Comparison of ENCODE assay signal across 8 cellular contexts in the genomic region with DNA sequence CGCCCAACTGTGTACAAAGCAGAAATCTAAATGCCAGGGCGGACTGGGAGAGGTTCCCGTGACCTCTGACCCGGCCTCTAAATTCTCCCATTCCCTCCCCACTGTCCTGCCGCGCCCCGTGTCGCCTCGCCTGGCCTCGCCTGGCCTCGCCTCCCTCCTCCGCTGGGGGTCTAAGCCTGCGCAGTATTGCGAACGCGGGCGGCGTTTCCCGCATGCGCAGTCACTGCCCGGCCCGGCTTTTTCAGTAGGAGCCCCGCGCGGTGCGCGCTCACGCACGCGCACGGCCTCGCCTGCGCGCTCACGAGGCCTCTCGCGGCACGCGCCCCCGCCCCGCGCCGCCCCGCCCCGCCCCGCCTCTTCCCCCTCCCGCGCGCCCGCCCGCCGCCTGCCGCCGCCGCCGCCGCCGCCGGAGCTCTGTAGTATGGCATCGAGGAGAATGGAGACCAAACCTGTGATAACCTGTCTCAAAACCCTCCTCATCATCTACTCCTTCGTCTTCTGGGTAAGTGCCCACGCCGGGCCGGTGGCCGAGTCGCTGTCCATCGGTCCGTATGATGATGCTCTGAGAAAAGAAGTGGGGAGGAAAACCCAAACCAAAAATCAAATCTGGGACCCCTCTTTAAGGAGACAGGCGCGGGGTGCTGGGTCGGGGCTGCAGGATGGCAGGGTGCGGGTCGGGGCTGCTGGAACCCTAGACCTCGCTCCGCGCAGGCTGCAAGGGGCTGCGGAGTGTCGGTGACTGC. TPM values are rescaled to one million over a fixed set of nuclear protein-coding genes. Genes with fewer than 3 reads are reported as not detected.
DNase-seq lines count a peak whose midpoint lies in the region; ATAC-seq and TF ChIP-seq lines count a peak whose summit lies in the region.

Gene TSPAN7 (plus strand): TSS at position 417 of the 743 bp plus-strand sequence. CDS start 5 bp downstream, at position 422.

- H3K4me1 ChIP-seq in CD4-positive, CD25-positive, alpha-beta regulatory T cell (ENCODE audit: control insufficient read depth, insufficient read depth, low read length, poor library complexity, severe bottlenecking), result peaks cover 8% of the 10 kb centered on the region
- peaks cover 11% of the 10 kb centered on the region for H3K4me1 ChIP-seq in Loucy (ENCODE audit: insufficient read depth, low read length, poor library complexity, severe bottlenecking)
- peaks cover 0 to 3% of the 10 kb centered on the region in 2 experiments; a peak in 1 of 4 replicates for H3K4me1 ChIP-seq in SK-N-SH (ENCODE audit: control insufficient read depth in 1 of 2, insufficient read depth in 2 of 2, low read depth in 1 of 2, low read length in 1 of 2)
- H3K4me1 ChIP-seq in osteoblast (ENCODE audit: insufficient read depth, low read length), result peaks cover 3% of the 10 kb centered on the region

- ATAC-seq in CD4-positive, CD25-positive, alpha-beta regulatory T cell (ENCODE audit: low read depth in 2 of 2), result peak; percentile 73 to 74
- peak; percentile 85 for ATAC-seq in GM21526 (IDR thresholded peaks at IDR 0.05; ENCODE audit: low FRiP score, unreplicated experiment)

- H3K27ac ChIP-seq in CD4-positive, CD25-positive, alpha-beta regulatory T cell (ENCODE audit: insufficient read depth, low read length, poor library complexity, severe bottlenecking), result no peak within 1 kb of the TSS
- H3K27ac ChIP-seq in SK-N-SH (ENCODE audit: low read depth in 2 of 2, low read length in 1 of 2) (peak within 1 kb of the TSS in 1 of 2 experiments; percentile 22; a peak in 1 of 4 replicates), osteoblast (ENCODE audit: low read depth, low read length) (no peak within 1 kb of the TSS), substantia nigra (ENCODE audit: low read depth, low read length, poor library complexity, severe bottlenecking) (peak within 1 kb of the TSS; percentile 40)

- intact Hi-C loops in head of caudate nucleus (cut with DNase I), result no loop called here

- H3K79me2 ChIP-seq in Loucy (ENCODE audit: insufficient read depth, low read length) (peaks cover 57% of the 10 kb centered on the region), SK-N-SH (ENCODE audit: insufficient read depth) (no peaks in the 10 kb centered on the region), osteoblast (ENCODE audit: insufficient read depth, low read length) (no peaks in the 10 kb centered on the region)

- no peak within 1 kb of the TSS for H3K27ac Mint-ChIP-seq in CD4-positive, CD25-positive, alpha-beta regulatory T cell
- no peak within 1 kb of the TSS for H3K27ac Mint-ChIP-seq in activated naive CD8-positive, alpha-beta T cell

- POLR2A ChIA-PET in SK-N-SH (lab: Yijun Ruan, JAX), result no interaction called here

- H3K4me3 ChIP-seq in CD4-positive, CD25-positive, alpha-beta regulatory T cell (ENCODE audit: low read depth, low read length), result peak within 1 kb of the TSS; percentile 48
- H3K4me3 ChIP-seq in Loucy (ENCODE audit: low read length, poor library complexity, severe bottlenecking), result peak within 1 kb of the TSS; percentile 96
- peak within 1 kb of the TSS; percentile 53 to 54 for H3K4me3 ChIP-seq in SK-N-SH (ENCODE audit: low read depth in 2 of 2, low read length in 1 of 2)
- H3K4me3 ChIP-seq in osteoblast (ENCODE audit: insufficient read depth, low read length), result peak within 1 kb of the TSS; percentile 63

- peaks cover 0 to 4% (median 0%) of the 10 kb centered on the region in 4 donors for H3K4me1 Mint-ChIP-seq in CD4-positive, CD25-positive, alpha-beta regulatory T cell
- H3K4me1 Mint-ChIP-seq in activated naive CD8-positive, alpha-beta T cell (ENCODE audit: low read depth), result peaks cover 3% of the 10 kb centered on the region

- no peaks in the 10 kb centered on the region for H3K9me2 ChIP-seq in Loucy (replicated peaks; ENCODE audit: low read depth, low read length)
- H3K9me2 ChIP-seq in SK-N-SH, result no peaks in the 10 kb centered on the region

- H2AFZ ChIP-seq in Loucy (ENCODE audit: low read length) (peak within 1 kb of the TSS; percentile 70; the same call in 1 of the 2 replicates), SK-N-SH (ENCODE audit: low read depth) (peak within 1 kb of the TSS; percentile 25), osteoblast (ENCODE audit: low read length) (peak within 1 kb of the TSS; percentile 65)

- peak within 1 kb of the TSS; percentile 97 for H3K9ac ChIP-seq in Loucy (ENCODE audit: low read depth, low read length, poor library complexity, severe bottlenecking)
- H3K9ac ChIP-seq in SK-N-SH, result no peak within 1 kb of the TSS

- no peaks in the 10 kb centered on the region for H3K36me3 Mint-ChIP-seq in CD4-positive, CD25-positive, alpha-beta regulatory T cell
- no peaks in the 10 kb centered on the region for H3K36me3 Mint-ChIP-seq in activated naive CD8-positive, alpha-beta T cell

- peaks cover 18% of the 10 kb centered on the region for H3K27me3 Mint-ChIP-seq in CD4-positive, CD25-positive, alpha-beta regulatory T cell
- no peaks in the 10 kb centered on the region for H3K27me3 Mint-ChIP-seq in activated naive CD8-positive, alpha-beta T cell

- no peaks in the 10 kb centered on the region for H3K36me3 ChIP-seq in CD4-positive, CD25-positive, alpha-beta regulatory T cell (ENCODE audit: control insufficient read depth, insufficient read depth, low read length)
- 0 out of 2 replicates have a peak, but pooled peaks cover 10% of the 10 kb centered on the region for H3K36me3 ChIP-seq in Loucy (ENCODE audit: insufficient read depth, low read length)
- H3K36me3 ChIP-seq in SK-N-SH (replicated peaks in 1 of 2; ENCODE audit: control insufficient read depth in 1 of 2, insufficient read depth in 2 of 2, low read length in 1 of 2), result no peaks in the 10 kb centered on the region
- no peaks in the 10 kb centered on the region for H3K36me3 ChIP-seq in osteoblast (ENCODE audit: insufficient read depth, low read length)

- H3K4me2 ChIP-seq in Loucy (ENCODE audit: low read depth, low read length, poor library complexity, severe bottlenecking), result peak within 1 kb of the TSS; percentile 88
- peak within 1 kb of the TSS; percentile 71 for H3K4me2 ChIP-seq in SK-N-SH
- peak within 1 kb of the TSS; percentile 76 for H3K4me2 ChIP-seq in osteoblast (ENCODE audit: insufficient read depth, low read length)

- peak within 1 kb of the TSS; percentile 69 to 86 (median 78) for H3K4me3 Mint-ChIP-seq in CD4-positive, CD25-positive, alpha-beta regulatory T cell
- peak within 1 kb of the TSS; percentile 86 for H3K4me3 Mint-ChIP-seq in activated naive CD8-positive, alpha-beta T cell

- TF ChIP-seq CTCF in Loucy (conservative IDR thresholded peaks at IDR 0.05; ENCODE audit: low read length) (no peak), SK-N-SH (IDR thresholded peaks at IDR 0.05) (no peak), osteoblast (IDR thresholded peaks at IDR 0.05; ENCODE audit: extremely low read depth, low read depth, low read length) (no peak)

- CTCF ChIA-PET in SK-N-SH (lab: Yijun Ruan, JAX), result interaction anchor here (1.9 kb wide), 1 partner anchor 185 kb away, joined by 5 read pairs; no protein-coding TSS in a partner anchor

- WGBS in SK-N-SH (ENCODE audit: low lambda C conversion rate), result 28% methylated on average over 40 of the region's 78 CpGs

- peak; percentile 52 to 77 (median 65) for DNase-seq in CD4-positive, CD25-positive, alpha-beta regulatory T cell
- DNase-seq in SK-N-SH, result peak; percentile 89
- peak; percentile 55 to 92 (median 80) for DNase-seq in head of caudate nucleus
- peak; percentile 86 for DNase-seq in osteoblast (ENCODE audit: insufficient read length, low spot score, missing footprints)
- peak; percentile 3 to 87 (median 55) for DNase-seq in substantia nigra (lab: John Stamatoyannopoulos, UW)

- TF ChIP-seq RAD21 in SK-N-SH (IDR thresholded peaks at IDR 0.05; ENCODE audit: low read length), result no peak

- peaks cover 34% of the 10 kb centered on the region for H4K20me1 ChIP-seq in Loucy (ENCODE audit: insufficient read depth, low read length, poor library complexity, severe bottlenecking)
- no peaks in the 10 kb centered on the region for H4K20me1 ChIP-seq in SK-N-SH (ENCODE audit: insufficient read depth)
- H4K20me1 ChIP-seq in osteoblast (ENCODE audit: insufficient read depth, low read length), result no peaks in the 10 kb centered on the region

- H3K9me3 Mint-ChIP-seq in CD4-positive, CD25-positive, alpha-beta regulatory T cell, result peaks cover 0 to 2% (median 0%) of the 10 kb centered on the region in 7 donors
- H3K9me3 Mint-ChIP-seq in activated naive CD8-positive, alpha-beta T cell (ENCODE audit: low read depth), result no peaks in the 10 kb centered on the region

- no peaks in the 10 kb centered on the region for H3K9me3 ChIP-seq in CD4-positive, CD25-positive, alpha-beta regulatory T cell (ENCODE audit: control insufficient read depth in 2 of 2, low read length in 2 of 2)
- H3K9me3 ChIP-seq in Loucy (ENCODE audit: insufficient read depth, low read depth, low read length), result no peaks in the 10 kb centered on the region
- no peaks in the 10 kb centered on the region for H3K9me3 ChIP-seq in SK-N-SH
- no peaks in the 10 kb centered on the region for H3K9me3 ChIP-seq in osteoblast (ENCODE audit: low read depth, low read length)

- peaks cover 6% of the 10 kb centered on the region for H3K27me3 ChIP-seq in CD4-positive, CD25-positive, alpha-beta regulatory T cell (ENCODE audit: control insufficient read depth, insufficient read depth, low read length)
- no peaks in the 10 kb centered on the region for H3K27me3 ChIP-seq in Loucy (ENCODE audit: insufficient read depth, low read length, poor library complexity, severe bottlenecking)
- peaks cover 8% of the 10 kb centered on the region; the same call in 1 of the 2 replicates for H3K27me3 ChIP-seq in SK-N-SH (ENCODE audit: insufficient read depth)
- peaks cover 22% of the 10 kb centered on the region for H3K27me3 ChIP-seq in osteoblast (ENCODE audit: insufficient read depth, low read length)

- no peak for TF ChIP-seq EP300 in SK-N-SH (IDR thresholded peaks at IDR 0.05; ENCODE audit: borderline replicate concordance in 1 of 2, low read depth in 1 of 2, low read length in 1 of 2)

- H3F3A ChIP-seq in Loucy (ENCODE audit: low read depth), result no peaks in the 10 kb centered on the region
- no peaks in the 10 kb centered on the region for H3F3A ChIP-seq in SK-N-SH (replicated peaks; ENCODE audit: insufficient read depth)

TF ChIP-seq in SK-N-SH, 30 proteins besides CTCF, POLR2A, EP300 and RAD21 (continues in another document):
- TF ChIP-seq RXRA (IDR thresholded peaks at IDR 0.05; ENCODE audit: borderline replicate concordance, low read depth), result no peak
- peak; percentile 72 for TF ChIP-seq NRF1 (IDR thresholded peaks at IDR 0.05; ENCODE audit: low read depth, low read length)
- no peak for TF ChIP-seq FOSL2 (IDR thresholded peaks at IDR 0.05; ENCODE audit: borderline replicate concordance, low read depth)
- TF ChIP-seq GABPA (IDR thresholded peaks at IDR 0.05; ENCODE audit: low read depth), result no peak
- TF ChIP-seq GATA2 (CRISPR knock-in tag; IDR thresholded peaks at IDR 0.05), result no peak
- no peak for TF ChIP-seq MEF2A (IDR thresholded peaks at IDR 0.05; ENCODE audit: borderline replicate concordance, low read depth)
- no peak for TF ChIP-seq RFX5 (IDR thresholded peaks at IDR 0.05; ENCODE audit: low read length)

RNA-seq across cellular contexts. Expression of gene TSPAN7, which starts in this region (rescaled TPM):
- not detected for total RNA-seq in CD4-positive, CD25-positive, alpha-beta regulatory T cell
- polyA plus RNA-seq in CD4-positive, CD25-positive, alpha-beta regulatory T cell, result under 1 TPM in 3 of 4 donors, not detected in 1; 0.16 to 0.72 (median 0.20) TPM
- polyA plus RNA-seq in SK-N-SH (2012; rRNA removed), result 0.39 and 0.55 TPM in 2 replicates
- polyA plus RNA-seq in SK-N-SH (2012; cell fraction: cytosol; rRNA removed), result 0.53 and 1.0 TPM in 2 replicates
- 0.15 and 0.19 TPM in 2 replicates for polyA plus RNA-seq in SK-N-SH (2012; cell fraction: nucleus; rRNA removed)
- 0.29 and 0.36 TPM in 2 replicates for total RNA-seq in osteoblast

Comparison
In these comparisons a context has a peak if more than half of its experiments do, and no peak if none do; other contexts are left out.
1. Peak in DNase-seq, ATAC-seq and H3K4me3 ChIP-seq in CD4-positive, CD25-positive, alpha-beta regulatory T cell; RNA of the gene not detected or under 1 TPM.
2. Peak in DNase-seq, H3K4me3 ChIP-seq and H3K4me2 ChIP-seq in osteoblast; RNA of the gene not detected or under 1 TPM.